Comparison of ENCODE assay signal across 23 cellular contexts in the genomic region with DNA sequence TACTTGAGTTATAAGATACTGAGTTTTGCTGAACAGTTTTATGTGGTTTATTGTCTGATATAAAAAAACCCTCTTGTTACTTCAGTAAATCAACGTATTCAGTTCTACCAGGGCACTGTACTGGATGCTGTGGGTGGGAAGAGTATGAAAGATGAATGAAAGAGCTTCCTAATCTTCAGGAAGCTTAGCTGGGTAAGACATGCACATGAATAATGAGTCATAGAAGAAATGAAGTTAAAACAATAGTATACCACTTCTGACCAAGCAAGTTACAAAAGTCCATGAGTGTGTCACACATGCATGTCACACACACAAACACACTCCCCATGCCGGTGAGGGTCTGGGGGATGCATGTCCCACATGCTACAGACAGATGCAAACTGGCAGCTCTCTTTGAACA.
DNase-seq lines count a peak whose midpoint lies in the region; ATAC-seq and TF ChIP-seq lines count a peak whose summit lies in the region.
"Had no signal": no experiment of that assay in that cellular context is flagged by ENCODE, and none has a peak within 500 bp of the region (broad histone marks: within the 10 kb centered on the region; RNA-seq: fewer than 3 reads in every experiment).

No MANE protein-coding gene starts in this region.

- no peak for TF ChIP-seq RAD21 in IMR-90 (IDR thresholded peaks at IDR 0.05; ENCODE audit: low read length)

- TF ChIP-seq CTCF in IMR-90 (conservative IDR thresholded peaks at IDR 0.05; ENCODE audit: low read depth, low read length) (no peak), fibroblast of pulmonary artery (IDR thresholded peaks at IDR 0.05; ENCODE audit: low read length, missing control alignments) (no peak)

- H2AFZ ChIP-seq in IMR-90 (replicated peaks; ENCODE audit: low read length, poor library complexity) = no peak overlapping the region

- no peak overlapping the region for H2BK120ac ChIP-seq in IMR-90 (ENCODE audit: low read depth, low read length)

- in situ Hi-C loops in IMR-90 (cut with MboI; ENCODE audit: low sequenced_read_pairs) = no loop called here

- BruUV-seq in IMR-90 (replicated peaks; lab: Mats Ljungman, UMichigan) = no TSS peak

- H3K14ac ChIP-seq in IMR-90 (replicated peaks; ENCODE audit: low read depth, low read length) = no peak overlapping the region

- ATAC-seq in IMR-90 (ENCODE audit: low read depth) (peak; percentile 57; the same call in 1 of the 2 replicates), HG02938 (IDR thresholded peaks at IDR 0.05; ENCODE audit: unreplicated experiment) (no peak)
- ATAC-seq: gastroesophageal sphincter, HepG2, Panc1 had no signal

- no peak overlapping the region for H2AK9ac ChIP-seq in IMR-90 (replicated peaks; ENCODE audit: low read depth, low read length, poor library complexity)

- no peaks in the 10 kb centered on the region for H3K9me3 ChIP-seq in IMR-90 (ENCODE audit: control insufficient read depth, insufficient read depth, low read length)
- H3K9me3 ChIP-seq: gastroesophageal sphincter, neutrophil, thyroid gland had no signal

- no peak overlapping the region for H4K91ac ChIP-seq in IMR-90 (ENCODE audit: insufficient read depth, low read depth, low read length)

- no peak overlapping the region for H3K9ac ChIP-seq in IMR-90 (ENCODE audit: low read depth, low read length)

- no peak overlapping the region for H3K4ac ChIP-seq in IMR-90 (ENCODE audit: low read depth, low read length)

- H3K36me3 ChIP-seq in IMR-90 (ENCODE audit: control insufficient read depth, insufficient read depth, low read length) = no peaks in the 10 kb centered on the region
- H3K36me3 ChIP-seq: gastroesophageal sphincter, neutrophil, thyroid gland had no signal

- H3K56ac ChIP-seq in IMR-90 (ENCODE audit: extremely low read depth, insufficient read depth, low read length) = no peak overlapping the region

- WGBS in IMR-90 (ENCODE audit: extremely low coverage in 2 of 2, insufficient read length in 1 of 2), 2 experiments = no CpG with 5 or more reads among the region's 2 CpGs

- intact Hi-C loops in IMR-90 (cut with micrococcal nuclease) = no loop called here

- H3K27me3 ChIP-seq in IMR-90 (ENCODE audit: control insufficient read depth, insufficient read depth, low read length) = no peaks in the 10 kb centered on the region
- H3K27me3 ChIP-seq: gastroesophageal sphincter, neutrophil, thyroid gland had no signal

- H3K4me3 ChIP-seq in IMR-90 (ENCODE audit: insufficient read depth, low read depth, low read length) = no peak overlapping the region
- H3K4me3 ChIP-seq in fibroblast of pulmonary artery (replicated peaks; ENCODE audit: low read depth, low read length) = no peak overlapping the region
- H3K4me3 ChIP-seq: gastroesophageal sphincter, thyroid gland had no signal

- no peaks in the 10 kb centered on the region for H4K20me1 ChIP-seq in IMR-90 (ENCODE audit: insufficient read depth, low read length)

- H3K9me1 ChIP-seq in IMR-90 (ENCODE audit: insufficient read depth, low read length) = peaks cover 6% of the 10 kb centered on the region

- H3K4me2 ChIP-seq in IMR-90 (ENCODE audit: low read depth, low read length) = no peak overlapping the region

- H3K27ac ChIP-seq in IMR-90 (ENCODE audit: insufficient read depth, low read length) = no peak overlapping the region
- H3K27ac ChIP-seq: gastroesophageal sphincter, neutrophil, thyroid gland had no signal

- H4K5ac ChIP-seq in IMR-90 (ENCODE audit: low read depth, low read length) = no peak overlapping the region

- H3K23ac ChIP-seq in IMR-90 (ENCODE audit: low read depth, low read length) = no peak overlapping the region

- DNase-seq in IMR-90 (peak; percentile 31), amniotic epithelial cell (ENCODE audit: low read depth) (peak; percentile 55), fibroblast of pulmonary artery (ENCODE audit: low read depth) (peak; percentile 54), pulmonary artery endothelial cell (ENCODE audit: low read depth, low spot score) (peak; percentile 26), NCI-H82 treated with DMSO at 0.1 percent for 48 hours (lab: John Stamatoyannopoulos, UW; ENCODE audit: unreplicated experiment) (no peak), HEK293T (ENCODE audit: extremely low spot score) (no peak)
- no peak for DNase-seq in effector CD4-positive, alpha-beta T cell
- DNase-seq: activated B cell treated with CpG ODN at 0.5 μM for 24 hours; activated CD4-positive, alpha-beta memory T cell treated with anti-CD3 and anti-CD28 coated beads, Interleukin-2, amount 10 ng/mL, durations not matched to agents 7 days and 5 days; activated gamma-delta T cell treated with Interleukin-2 at 50 U/mL for 16 hours; CD4-positive, alpha-beta memory T cell; islet precursor cell; NCI-H2081 treated with DMSO at 0.1 percent for 48 hours; NCI-H446 treated with DMSO at 0.1 percent for 48 hours; NK-92 treated with Interleukin-12 subunit alpha and Interleukin-12 subunit beta, amount 100 ng/mL, for 24 hours; small intestine; stimulated activated naive CD4-positive, alpha-beta T cell; thyroid gland had no signal

- no peak overlapping the region for H4K8ac ChIP-seq in IMR-90 (ENCODE audit: low read depth in 2 of 2, low read length in 2 of 2)

- no peak overlapping the region for H2BK20ac ChIP-seq in IMR-90 (ENCODE audit: low read depth, low read length)

- CTCF ChIA-PET in IMR-90 (lab: Yijun Ruan, JAX) (interaction anchor here (0.6 kb wide), 1 partner anchor 126 kb away, joined by 3 read pairs; no protein-coding TSS in a partner anchor), HEK293T (lab: Yijun Ruan, JAX) (no interaction called here)

- H2AK5ac ChIP-seq in IMR-90 (ENCODE audit: low read depth, low read length) = no peak overlapping the region

- H3K4me1 ChIP-seq in IMR-90 (ENCODE audit: control insufficient read depth, insufficient read depth, low read length) = peaks cover 4% of the 10 kb centered on the region; the same call in 1 of the 2 replicates

- peaks cover 0 to 12% of the 10 kb centered on the region in 2 experiments; a peak in 2 of 4 replicates for H3K79me1 ChIP-seq in IMR-90 (ENCODE audit: low read depth in 1 of 2, low read length in 2 of 2)

- TF ChIP-seq POLR2A in IMR-90 (IDR thresholded peaks at IDR 0.05; ENCODE audit: low read depth, low read length) = no peak

- no peak overlapping the region for H2BK5ac ChIP-seq in IMR-90 (ENCODE audit: low read depth, low read length, poor library complexity, severe bottlenecking)

- H2BK15ac ChIP-seq in IMR-90 (ENCODE audit: low read depth, low read length) = no peak overlapping the region

- no peak overlapping the region for H3K18ac ChIP-seq in IMR-90 (ENCODE audit: low read depth, low read length)

- POLR2A ChIA-PET in IMR-90 (lab: Charles Lee; ENCODE audit: unreplicated experiment) (no interaction called here), HEK293T (lab: Yijun Ruan, JAX) (interaction anchor here (0.7 kb wide), 1 partner anchor 1418 kb away, joined by 3 read pairs; no protein-coding TSS in a partner anchor)

- dilution Hi-C loops in IMR-90 (cut with HindIII; ENCODE audit: low sequenced_read_pairs, unreplicated experiment) = no loop called here

TF ChIP-seq in IMR-90, 13 proteins besides CTCF, POLR2A, EP300 and RAD21:
- TF ChIP-seq FOS (IDR thresholded peaks at IDR 0.05; ENCODE audit: low read depth, low read length) = peak; percentile 25; the same call in 1 of the 2 replicates
- no peak for TF ChIP-seq MXI1 (IDR thresholded peaks at IDR 0.05; ENCODE audit: borderline replicate concordance, low read depth, low read length)
- no peak for TF ChIP-seq RCOR1 (IDR thresholded peaks at IDR 0.05; ENCODE audit: insufficient replicate concordance, low read length)
- no peak for TF ChIP-seq RFX5 (IDR thresholded peaks at IDR 0.05; ENCODE audit: low read depth, low read length)
TF ChIP-seq in IMR-90: peak in this region for 1.

TF ChIP-seq in HEK293T, 16 proteins besides CTCF, POLR2A, EP300 and RAD21:
- TF ChIP-seq FOXM1 (IDR thresholded peaks at IDR 0.05; ENCODE audit: borderline replicate concordance) (no peak), FOXK2 (IDR thresholded peaks at IDR 0.05) (no peak), NFRKB (IDR thresholded peaks at IDR 0.05) (no peak), LEF1 (IDR thresholded peaks at IDR 0.05; ENCODE audit: borderline replicate concordance) (no peak), ARNT (IDR thresholded peaks at IDR 0.05) (no peak), ZNF384 (IDR thresholded peaks at IDR 0.05) (no peak)

Comparison
In these comparisons a context has a peak if more than half of its experiments do, and no peak if none do; other contexts are left out.
1. DNase-seq: peak in IMR-90 (single experiment), amniotic epithelial cell (single experiment), fibroblast of pulmonary artery (single experiment) and pulmonary artery endothelial cell (single experiment); none in NCI-H82 treated with DMSO at 0.1 percent for 48 hours (single experiment), effector CD4-positive, alpha-beta T cell (single experiment) and HEK293T (single experiment).